Comparison of ENCODE assay signal across 10 cellular contexts in the genomic region with DNA sequence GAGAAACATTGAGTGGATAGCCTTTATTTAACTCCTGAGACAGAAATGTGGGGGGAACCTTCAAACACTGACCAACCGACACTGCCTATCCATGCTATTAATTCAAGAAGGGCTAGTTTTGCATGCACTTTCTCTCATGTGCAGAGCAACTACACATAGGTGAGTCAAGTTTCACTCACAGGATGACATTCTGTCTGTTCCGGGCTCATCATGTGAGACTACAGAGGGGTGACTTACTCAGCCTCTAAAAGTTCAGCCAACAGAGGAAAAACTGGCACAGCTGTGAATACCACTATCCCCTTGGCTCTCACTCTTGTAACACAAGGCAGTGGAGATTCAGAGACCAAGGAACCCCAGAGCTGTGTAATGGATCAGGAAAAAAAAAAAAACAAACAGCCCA. TPM values are rescaled to one million over a fixed set of nuclear protein-coding genes. Genes with fewer than 3 reads are reported as not detected.
DNase-seq lines count a peak whose midpoint lies in the region; ATAC-seq, FAIRE-seq and TF ChIP-seq lines count a peak whose summit lies in the region.
"Had no signal": no experiment of that assay in that cellular context is flagged by ENCODE, and none has a peak within 500 bp of the region (broad histone marks: within the 10 kb centered on the region; RNA-seq: fewer than 3 reads in every experiment).

No MANE protein-coding gene starts in this region.

- no peak overlapping the region for H3K27ac Mint-ChIP-seq in activated naive CD8-positive, alpha-beta T cell treated with anti-CD3 and anti-CD28 coated beads, Interleukin-2, amount 50 U/mL, for 24 hours
- no peak overlapping the region for H3K27ac Mint-ChIP-seq in activated naive CD8-positive, alpha-beta T cell treated with anti-CD3 and anti-CD28 coated beads for 36 hours
- no peak overlapping the region for H3K27ac Mint-ChIP-seq in stimulated activated effector memory CD8-positive, alpha-beta T cell treated with anti-CD3 and anti-CD28 coated beads, Interleukin-12 subunit alpha, Interleukin-12 subunit beta, amount 100 ng/mL, for 72 hours

- no peak overlapping the region for H3K4me3 Mint-ChIP-seq in activated naive CD8-positive, alpha-beta T cell treated with anti-CD3 and anti-CD28 coated beads, Interleukin-2, amount 50 U/mL, for 24 hours
- H3K4me3 Mint-ChIP-seq in activated naive CD8-positive, alpha-beta T cell treated with anti-CD3 and anti-CD28 coated beads for 36 hours: no peak overlapping the region
- no peak overlapping the region for H3K4me3 Mint-ChIP-seq in stimulated activated effector memory CD8-positive, alpha-beta T cell treated with anti-CD3 and anti-CD28 coated beads, Interleukin-12 subunit alpha, Interleukin-12 subunit beta, amount 100 ng/mL, for 72 hours

- H3K9me3 Mint-ChIP-seq in activated naive CD8-positive, alpha-beta T cell treated with anti-CD3 and anti-CD28 coated beads, Interleukin-2, amount 50 U/mL, for 24 hours: no peaks in the 10 kb centered on the region
- no peaks in the 10 kb centered on the region for H3K9me3 Mint-ChIP-seq in activated naive CD8-positive, alpha-beta T cell treated with anti-CD3 and anti-CD28 coated beads for 36 hours
- no peaks in the 10 kb centered on the region for H3K9me3 Mint-ChIP-seq in stimulated activated effector memory CD8-positive, alpha-beta T cell treated with anti-CD3 and anti-CD28 coated beads, Interleukin-12 subunit alpha, Interleukin-12 subunit beta, amount 100 ng/mL, for 72 hours

- no peaks in the 10 kb centered on the region for H3K27me3 ChIP-seq in bronchial epithelial cell (ENCODE audit: control insufficient read depth, insufficient read depth, low read length)

- no peaks in the 10 kb centered on the region for H3K36me3 ChIP-seq in bronchial epithelial cell (ENCODE audit: control insufficient read depth, insufficient read depth, low read length)

- H3K4me1 Mint-ChIP-seq in activated naive CD8-positive, alpha-beta T cell treated with anti-CD3 and anti-CD28 coated beads, Interleukin-2, amount 50 U/mL, for 24 hours: peaks cover 9% of the 10 kb centered on the region
- H3K4me1 Mint-ChIP-seq in activated naive CD8-positive, alpha-beta T cell treated with anti-CD3 and anti-CD28 coated beads for 36 hours: peaks cover 7% of the 10 kb centered on the region
- peaks cover 9% of the 10 kb centered on the region for H3K4me1 Mint-ChIP-seq in stimulated activated effector memory CD8-positive, alpha-beta T cell treated with anti-CD3 and anti-CD28 coated beads, Interleukin-12 subunit alpha, Interleukin-12 subunit beta, amount 100 ng/mL, for 72 hours

- DNase-seq in activated naive CD8-positive, alpha-beta T cell treated with anti-CD3 and anti-CD28 coated beads, Interleukin-2, amount 50 U/mL, for 24 hours: no peak
- DNase-seq in activated naive CD8-positive, alpha-beta T cell treated with anti-CD3 and anti-CD28 coated beads for 36 hours: no peak
- peak; percentile 91 for DNase-seq in bronchial epithelial cell (ENCODE audit: low read depth)
- no peak for DNase-seq in stimulated activated effector memory CD8-positive, alpha-beta T cell treated with anti-CD3 and anti-CD28 coated beads, Interleukin-12 subunit alpha, Interleukin-12 subunit beta, amount 100 ng/mL, for 72 hours (ENCODE audit: low spot score in 2 of 2)
- no peak for DNase-seq in NOMO-1 treated with DMSO at 0.1 percent for 48 hours (lab: John Stamatoyannopoulos, UW; ENCODE audit: unreplicated experiment)
- DNase-seq in NCI-H510A treated with DMSO at 0.1 percent for 48 hours (lab: John Stamatoyannopoulos, UW): no peak
- DNase-seq in anterior cingulate cortex (lab: John Stamatoyannopoulos, UW): no peak
- DNase-seq: AML-193, KG1 had no signal

- no peak for TF ChIP-seq CTCF in bronchial epithelial cell (IDR thresholded peaks at IDR 0.05; ENCODE audit: insufficient read depth, low read length, severe bottlenecking)

- no peaks in the 10 kb centered on the region for H3K36me3 Mint-ChIP-seq in activated naive CD8-positive, alpha-beta T cell treated with anti-CD3 and anti-CD28 coated beads, Interleukin-2, amount 50 U/mL, for 24 hours (ENCODE audit: low read depth)
- H3K36me3 Mint-ChIP-seq in activated naive CD8-positive, alpha-beta T cell treated with anti-CD3 and anti-CD28 coated beads for 36 hours: no peaks in the 10 kb centered on the region
- H3K36me3 Mint-ChIP-seq in stimulated activated effector memory CD8-positive, alpha-beta T cell treated with anti-CD3 and anti-CD28 coated beads, Interleukin-12 subunit alpha, Interleukin-12 subunit beta, amount 100 ng/mL, for 72 hours: no peaks in the 10 kb centered on the region

- no peak overlapping the region for H3K4me3 ChIP-seq in bronchial epithelial cell (ENCODE audit: low read depth, low read length)

- ATAC-seq in activated naive CD8-positive, alpha-beta T cell treated with anti-CD3 and anti-CD28 coated beads, Interleukin-2, amount 50 U/mL, for 24 hours: peak; percentile 82
- peak; percentile 71 for ATAC-seq in HG03354 (IDR thresholded peaks at IDR 0.05; ENCODE audit: poor library complexity, severe bottlenecking, unreplicated experiment)
- peak; percentile 73 for ATAC-seq in stimulated activated effector memory CD8-positive, alpha-beta T cell treated with anti-CD3 and anti-CD28 coated beads, Interleukin-12 subunit alpha, Interleukin-12 subunit beta, amount 100 ng/mL, for 72 hours

- peaks cover 15% of the 10 kb centered on the region for H3K27me3 Mint-ChIP-seq in activated naive CD8-positive, alpha-beta T cell treated with anti-CD3 and anti-CD28 coated beads, Interleukin-2, amount 50 U/mL, for 24 hours
- H3K27me3 Mint-ChIP-seq in activated naive CD8-positive, alpha-beta T cell treated with anti-CD3 and anti-CD28 coated beads for 36 hours: peaks cover 25% of the 10 kb centered on the region

- FAIRE-seq in bronchial epithelial cell (lab: Jason Lieb, UNC): no peak

RNA-seq across cellular contexts. Expression of a gene that starts 13.3 kb away (rescaled TPM):
- not detected for total RNA-seq in activated naive CD8-positive, alpha-beta T cell treated with anti-CD3 and anti-CD28 coated beads for 36 hours
- total RNA-seq in bronchial epithelial cell: not detected in 2 replicates

RNA-seq across cellular contexts. Expression of a gene that starts 52.9 kb away (rescaled TPM):
- 10 to 100 TPM; 33.4 to 40.9 TPM for total RNA-seq in activated naive CD8-positive, alpha-beta T cell treated with anti-CD3 and anti-CD28 coated beads for 36 hours
- total RNA-seq in bronchial epithelial cell: 50.8 and 51.5 TPM in 2 replicates
